In genomic region chr1:20921285-20921684, GRCh38 we compare ENCODE assay signal across 22 cellular contexts.
"Had no signal": no experiment of that assay in that cellular context is flagged by ENCODE, and none has a peak within 500 bp of the region (broad histone marks: within the 10 kb centered on the region; RNA-seq: fewer than 3 reads in every experiment).

No MANE protein-coding gene starts in this region.

- H3K4me3 Mint-ChIP-seq: activated naive CD4-positive, alpha-beta T cell treated with anti-CD3 and anti-CD28 coated beads, Interleukin-2, amount 50 U/mL, for 24 hours; endodermal cell; nephron progenitor cell; T-helper 1 cell treated with Interleukin-12 subunit alpha and Interleukin-12 subunit beta and Interleukin-4 antibody, amounts not matched to agents 30 μg/mL and 1 μg/mL, for 36 hours; WTC11 had no signal

- ATAC-seq: left ventricle myocardium superior; stimulated activated naive CD8-positive, alpha-beta T cell treated with anti-CD3 and anti-CD28 coated beads, Interleukin-15, Interleukin-2, amounts not matched to agents 100 U/mL and 50 U/mL, for 24 hours; upper lobe of right lung; WTC11 had no signal

- H3K4me1 Mint-ChIP-seq: activated naive CD4-positive, alpha-beta T cell treated with anti-CD3 and anti-CD28 coated beads, Interleukin-2, amount 50 U/mL, for 24 hours; endodermal cell; nephron progenitor cell; WTC11 had no signal

- H3K27me3 ChIP-seq: esophagus squamous epithelium, sigmoid colon, spleen, upper lobe of right lung had no signal

- H3K27ac Mint-ChIP-seq: activated naive CD4-positive, alpha-beta T cell treated with anti-CD3 and anti-CD28 coated beads, Interleukin-2, amount 50 U/mL, for 24 hours; endodermal cell; nephron progenitor cell; T-helper 1 cell treated with Interleukin-12 subunit alpha and Interleukin-12 subunit beta and Interleukin-4 antibody, amounts not matched to agents 30 μg/mL and 1 μg/mL, for 36 hours; WTC11 had no signal

- H3K9me3 Mint-ChIP-seq: activated naive CD4-positive, alpha-beta T cell treated with anti-CD3 and anti-CD28 coated beads, Interleukin-2, amount 50 U/mL, for 24 hours; endodermal cell; nephron progenitor cell; T-helper 1 cell treated with Interleukin-12 subunit alpha and Interleukin-12 subunit beta and Interleukin-4 antibody, amounts not matched to agents 30 μg/mL and 1 μg/mL, for 36 hours; WTC11 had no signal

- DNase-seq: activated gamma-delta T cell treated with Interleukin-2 at 50 U/mL for 16 hours; activated T-cell treated with anti-CD3 and anti-CD28 coated beads, Interleukin-2, amount 50 U/mL, for 1 hour; aorta; endodermal cell; esophagus squamous epithelium; foreskin melanocyte; hippocampal formation; left ventricle myocardium superior; mammary epithelial cell; nephron progenitor cell; occipital lobe; sigmoid colon; spleen; stimulated activated CD4-positive, alpha-beta T cell treated with anti-CD3 and anti-CD28 coated beads, Interleukin-4, amount 100 ng/mL, for 24 hours; stimulated activated naive CD8-positive, alpha-beta T cell treated with anti-CD3 and anti-CD28 coated beads, Interleukin-15, Interleukin-2, amounts not matched to agents 100 U/mL and 50 U/mL, for 24 hours; T1000; upper lobe of right lung had no signal

- H3K4me3 ChIP-seq: coronary artery, esophagus squamous epithelium, sigmoid colon, spleen, upper lobe of right lung had no signal

- FAIRE-seq: bronchial epithelial cell had no signal

- H3K27ac ChIP-seq: coronary artery, esophagus squamous epithelium, sigmoid colon, spleen, upper lobe of right lung had no signal

- H3K4me1 ChIP-seq: esophagus squamous epithelium, sigmoid colon, spleen, upper lobe of right lung had no signal

- H3K9me3 ChIP-seq: esophagus squamous epithelium, sigmoid colon, spleen, upper lobe of right lung had no signal

- H3K36me3 Mint-ChIP-seq: WTC11 had no signal

- H3K36me3 ChIP-seq: esophagus squamous epithelium, sigmoid colon, spleen, upper lobe of right lung had no signal

- H3K27me3 Mint-ChIP-seq: activated naive CD4-positive, alpha-beta T cell treated with anti-CD3 and anti-CD28 coated beads, Interleukin-2, amount 50 U/mL, for 24 hours had no signal
